29 cellular contexts compared by ENCODE assay signal in genomic region chr11:35582033-35582432, GRCh38. TPM values are rescaled to one million over a fixed set of nuclear protein-coding genes. Genes with fewer than 3 reads are reported as not detected.
"Had no signal": no experiment of that assay in that cellular context is flagged by ENCODE, and none has a peak within 500 bp of the region (broad histone marks: within the 10 kb centered on the region; RNA-seq: fewer than 3 reads in every experiment).

No MANE protein-coding gene starts in this region.

- H3K27ac Mint-ChIP-seq: activated naive CD4-positive, alpha-beta T cell treated with anti-CD3 and anti-CD28 coated beads, Interleukin-2, amount 50 U/mL, for 72 hours; activated T-cell treated with anti-CD3 and anti-CD28 coated beads, Interleukin-2, amount 50 U/mL, for 72 hours; effector memory CD8-positive, alpha-beta T cell; immature natural killer cell; naive thymus-derived CD4-positive, alpha-beta T cell; stimulated activated naive B cell treated with anti-CD40 and anti-IgM and Interleukin-4, amounts not matched to agents 10 μg/mL and 1 μg/mL and 100 μg/mL, for 72 hours had no signal

- H3K9me3 Mint-ChIP-seq: activated naive CD4-positive, alpha-beta T cell treated with anti-CD3 and anti-CD28 coated beads, Interleukin-2, amount 50 U/mL, for 72 hours; activated T-cell treated with anti-CD3 and anti-CD28 coated beads, Interleukin-2, amount 50 U/mL, for 72 hours; effector memory CD8-positive, alpha-beta T cell; stimulated activated naive B cell treated with anti-CD40 and anti-IgM and Interleukin-4, amounts not matched to agents 10 μg/mL and 1 μg/mL and 100 μg/mL, for 72 hours had no signal

- H3K27ac ChIP-seq: coronary artery, foreskin keratinocyte, heart left ventricle, pancreas, psoas muscle, sigmoid colon, stomach, thyroid gland, upper lobe of right lung, VCaP had no signal

- H3K4me1 Mint-ChIP-seq: immature natural killer cell; stimulated activated naive B cell treated with anti-CD40 and anti-IgM and Interleukin-4, amounts not matched to agents 10 μg/mL and 1 μg/mL and 100 μg/mL, for 72 hours had no signal

- H3K4me3 Mint-ChIP-seq: activated T-cell treated with anti-CD3 and anti-CD28 coated beads, Interleukin-2, amount 50 U/mL, for 72 hours; effector memory CD8-positive, alpha-beta T cell; immature natural killer cell; naive thymus-derived CD4-positive, alpha-beta T cell; stimulated activated naive B cell treated with anti-CD40 and anti-IgM and Interleukin-4, amounts not matched to agents 10 μg/mL and 1 μg/mL and 100 μg/mL, for 72 hours had no signal

- H3K9me3 ChIP-seq: heart left ventricle, pancreas, psoas muscle, sigmoid colon, stomach, thyroid gland, upper lobe of right lung had no signal

- DNase-seq: activated CD4-positive, alpha-beta T cell treated with anti-CD3 and anti-CD28 coated beads for 4 hours; activated CD4-positive, alpha-beta T cell treated with anti-CD3 and anti-CD28 coated beads, Interleukin-2, amount 50 U/mL, for 4 hours; activated naive CD4-positive, alpha-beta T cell; activated T-cell treated with anti-CD3 and anti-CD28 coated beads for 4 hours; activated T-cell treated with anti-CD3 and anti-CD28 coated beads, Interleukin-2, amount 50 U/mL, for 72 hours; anterior cingulate cortex; cerebellar nuclear complex; effector memory CD8-positive, alpha-beta T cell; erythroblast; foreskin keratinocyte; heart left ventricle; hypothalamus; immature natural killer cell; midbrain; naive thymus-derived CD4-positive, alpha-beta T cell; pancreas; psoas muscle; sigmoid colon; small intestine; stimulated activated CD4-positive, alpha-beta T cell treated with anti-CD3 and anti-CD28 coated beads, Interleukin-4, amount 100 ng/mL, for 4 hours; stimulated activated CD8-positive, alpha-beta memory T cell treated with anti-CD3 and anti-CD28 coated beads, Interleukin-4, amount 100 ng/mL, for 48 hours; stimulated activated naive B cell treated with anti-CD40 and anti-IgM and Interleukin-4, amounts not matched to agents 10 μg/mL and 1 μg/mL and 100 μg/mL, for 72 hours; stomach; thyroid gland; upper lobe of right lung had no signal

- ATAC-seq: activated naive CD4-positive, alpha-beta T cell treated with anti-CD3 and anti-CD28 coated beads, Interleukin-2, amount 50 U/mL, for 72 hours; activated T-cell treated with anti-CD3 and anti-CD28 coated beads, Interleukin-2, amount 50 U/mL, for 72 hours; effector memory CD8-positive, alpha-beta T cell; foreskin keratinocyte; heart left ventricle; naive thymus-derived CD4-positive, alpha-beta T cell; pancreas; psoas muscle; stimulated activated naive B cell treated with anti-CD40 and anti-IgM and Interleukin-4, amounts not matched to agents 10 μg/mL and 1 μg/mL and 100 μg/mL, for 72 hours; upper lobe of right lung had no signal

- H3K36me3 ChIP-seq: heart left ventricle, pancreas, sigmoid colon, stomach, thyroid gland, upper lobe of right lung had no signal

- H3K4me3 ChIP-seq: coronary artery, heart left ventricle, pancreas, psoas muscle, sigmoid colon, stomach, thyroid gland, upper lobe of right lung had no signal

- H3K36me3 Mint-ChIP-seq: activated naive CD4-positive, alpha-beta T cell treated with anti-CD3 and anti-CD28 coated beads, Interleukin-2, amount 50 U/mL, for 72 hours; immature natural killer cell; naive thymus-derived CD4-positive, alpha-beta T cell; stimulated activated naive B cell treated with anti-CD40 and anti-IgM and Interleukin-4, amounts not matched to agents 10 μg/mL and 1 μg/mL and 100 μg/mL, for 72 hours had no signal

- H3K4me1 ChIP-seq: pancreas, psoas muscle, sigmoid colon, stomach, thyroid gland, upper lobe of right lung had no signal

- H3K27me3 ChIP-seq: foreskin keratinocyte, pancreas, sigmoid colon, thyroid gland had no signal

RNA-seq across cellular contexts. Expression of gene PAMR1, which starts 56.6 kb away (rescaled TPM):
- total RNA-seq: activated naive CD4-positive, alpha-beta T cell treated with anti-CD3 and anti-CD28 coated beads, Interleukin-2, amount 50 U/mL, for 72 hours; activated T-cell treated with anti-CD3 and anti-CD28 coated beads, Interleukin-2, amount 50 U/mL, for 72 hours; naive thymus-derived CD4-positive, alpha-beta T cell; T-helper 1 cell treated with Interleukin-12 subunit alpha and Interleukin-12 subunit beta and Interleukin-4 antibody, amounts not matched to agents 30 ng/mL and 1 ng/mL, for 36 hours had no signal
